ENCODE assay signal across 24 cellular contexts in genomic region chr15:26890988-26891387, GRCh38. TPM values are rescaled to one million over a fixed set of nuclear protein-coding genes. Genes with fewer than 3 reads are reported as not detected.
"Had no signal": no experiment of that assay in that cellular context is flagged by ENCODE, and none has a peak within 500 bp of the region (broad histone marks: within the 10 kb centered on the region; RNA-seq: fewer than 3 reads in every experiment).

No MANE protein-coding gene starts in this region.

- H3K9ac ChIP-seq: parathyroid adenoma had no signal

- H3K9me3 Mint-ChIP-seq: mesothelial cell of epicardium had no signal

- H3K4me1 Mint-ChIP-seq: mesothelial cell of epicardium; stimulated activated memory B cell treated with anti-CD40 and anti-IgM and Interleukin-4, amounts not matched to agents 10 μg/mL and 1 μg/mL and 100 μg/mL, for 72 hours had no signal

- H3K79me2 ChIP-seq: hepatocyte, parathyroid adenoma had no signal

- H3K9me3 ChIP-seq: gastrocnemius medialis, heart left ventricle, left lung, mucosa of descending colon, neutrophil, right atrium auricular region, sigmoid colon, testis, tibial nerve, upper lobe of left lung, uterus had no signal

- H3K4me3 Mint-ChIP-seq: mesothelial cell of epicardium; naive B cell; natural killer cell treated with Interleukin-12 subunit alpha and Interleukin-12 subunit beta and Interleukin-15 and Interleukin-18, amount 100 ng/mL, for 72 hours; neural crest cell; stimulated activated memory B cell treated with anti-CD40 and anti-IgM and Interleukin-4, amounts not matched to agents 10 μg/mL and 1 μg/mL and 100 μg/mL, for 72 hours had no signal

- H3K27me3 ChIP-seq: hepatocyte, right atrium auricular region, testis, upper lobe of left lung, uterus had no signal

- H3K27ac Mint-ChIP-seq: mesothelial cell of epicardium; natural killer cell treated with Interleukin-12 subunit alpha and Interleukin-12 subunit beta and Interleukin-15 and Interleukin-18, amount 100 ng/mL, for 72 hours; progenitor cell of endocrine pancreas; stimulated activated memory B cell treated with anti-CD40 and anti-IgM and Interleukin-4, amounts not matched to agents 10 μg/mL and 1 μg/mL and 100 μg/mL, for 72 hours had no signal

- H3K4me3 ChIP-seq: gastrocnemius medialis, hepatocyte, left lung, mucosa of descending colon, uterus had no signal

- ATAC-seq: gastrocnemius medialis; natural killer cell treated with Interleukin-12 subunit alpha and Interleukin-12 subunit beta and Interleukin-15 and Interleukin-18, amount 100 ng/mL, for 72 hours had no signal

- H3K27ac ChIP-seq: gastrocnemius medialis, heart left ventricle, hepatocyte, left lung, neutrophil, parathyroid adenoma, right atrium auricular region, sigmoid colon, testis, tibial nerve, upper lobe of left lung, uterus had no signal

- H2AFZ ChIP-seq: hepatocyte, parathyroid adenoma had no signal

- H3K4me1 ChIP-seq: gastrocnemius medialis, parathyroid adenoma, uterus had no signal

- DNase-seq: effector CD4-positive, alpha-beta T cell; gastrocnemius medialis; naive B cell; sigmoid colon; uterus had no signal

- H3K36me3 ChIP-seq: gastrocnemius medialis, heart left ventricle, left lung, neutrophil, right atrium auricular region, sigmoid colon, tibial nerve, upper lobe of left lung, uterus had no signal

- H3K36me3 Mint-ChIP-seq: mesothelial cell of epicardium; natural killer cell treated with Interleukin-12 subunit alpha and Interleukin-12 subunit beta and Interleukin-15 and Interleukin-18, amount 100 ng/mL, for 72 hours; stimulated activated memory B cell treated with anti-CD40 and anti-IgM and Interleukin-4, amounts not matched to agents 10 μg/mL and 1 μg/mL and 100 μg/mL, for 72 hours had no signal

RNA-seq across cellular contexts. Expression of gene GABRA5, which starts 24.1 kb away (rescaled TPM):
- total RNA-seq: gastrocnemius medialis; glomerular endothelial cell; heart left ventricle; left lung; lower leg skin; lung microvascular endothelial cell; mucosa of descending colon; natural killer cell treated with Interleukin-12 subunit alpha and Interleukin-12 subunit beta and Interleukin-15 and Interleukin-18, amount 100 ng/mL, for 72 hours; omental fat pad; tibial nerve; uterus had no signal
